In the genomic region with DNA sequence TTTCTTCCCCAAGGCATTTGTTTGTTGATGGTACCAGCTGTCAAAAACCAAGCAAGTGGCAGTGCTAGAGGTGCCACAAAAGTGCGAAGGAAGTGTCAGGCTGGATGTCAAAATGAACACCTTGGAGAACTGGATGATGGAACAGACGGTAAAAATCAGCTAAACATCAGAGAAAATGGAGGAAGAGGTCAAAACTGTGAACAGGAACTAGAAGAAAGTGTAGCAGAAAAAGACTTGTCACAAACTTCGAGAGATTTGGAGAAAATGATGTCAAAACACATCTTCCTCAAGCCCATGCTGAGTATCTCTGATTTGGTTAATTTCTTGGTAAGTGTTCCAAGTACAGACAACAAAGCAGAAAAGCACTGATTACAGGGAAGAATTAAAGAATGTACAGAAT, we compare ENCODE assay signal across 13 cellular contexts. TPM values are rescaled to one million over a fixed set of nuclear protein-coding genes. Genes with fewer than 3 reads are reported as not detected.
DNase-seq lines count a peak whose midpoint lies in the region; ATAC-seq and TF ChIP-seq lines count a peak whose summit lies in the region.
"Had no signal": no experiment of that assay in that cellular context is flagged by ENCODE, and none has a peak within 500 bp of the region (broad histone marks: within the 10 kb centered on the region; RNA-seq: fewer than 3 reads in every experiment).

No MANE protein-coding gene starts in this region.

- in situ Hi-C loops in ACHN (cut with HindIII; ENCODE audit: low pct_ligation_motif_present, low pct_unique_long_range_greater_than_20kb, low sequenced_read_pairs): loop anchor here (25.0 kb wide), 1 partner anchor 94 kb away; no protein-coding TSS in a partner anchor

- ATAC-seq in HG03439 (IDR thresholded peaks at IDR 0.05; ENCODE audit: unreplicated experiment): peak; percentile 3
- no peak for ATAC-seq in body of pancreas
- ATAC-seq in stimulated activated effector memory CD8-positive, alpha-beta T cell treated with anti-CD3 and anti-CD28 coated beads, Interleukin-12 subunit alpha, Interleukin-12 subunit beta, amount 100 ng/mL, for 72 hours: no peak
- ATAC-seq in stimulated activated naive CD8-positive, alpha-beta T cell treated with anti-CD3 and anti-CD28 coated beads, Interleukin-15, amount 100 ng/mL, for 72 hours: no peak
- ATAC-seq: Right ventricle myocardium inferior had no signal

- H3K36me3 Mint-ChIP-seq in stimulated activated effector memory CD8-positive, alpha-beta T cell treated with anti-CD3 and anti-CD28 coated beads, Interleukin-12 subunit alpha, Interleukin-12 subunit beta, amount 100 ng/mL, for 72 hours: no peaks in the 10 kb centered on the region
- H3K36me3 Mint-ChIP-seq: type B pancreatic cell had no signal

- H3K4me1 Mint-ChIP-seq in stimulated activated effector memory CD8-positive, alpha-beta T cell treated with anti-CD3 and anti-CD28 coated beads, Interleukin-12 subunit alpha, Interleukin-12 subunit beta, amount 100 ng/mL, for 72 hours: peaks cover 20% of the 10 kb centered on the region
- peaks cover 24% of the 10 kb centered on the region for H3K4me1 Mint-ChIP-seq in stimulated activated naive CD8-positive, alpha-beta T cell treated with anti-CD3 and anti-CD28 coated beads, Interleukin-15, amount 100 ng/mL, for 72 hours

- H3K27ac Mint-ChIP-seq in stimulated activated effector memory CD8-positive, alpha-beta T cell treated with anti-CD3 and anti-CD28 coated beads, Interleukin-12 subunit alpha, Interleukin-12 subunit beta, amount 100 ng/mL, for 72 hours: peak overlapping the region; percentile 8
- no peak overlapping the region for H3K27ac Mint-ChIP-seq in stimulated activated naive CD8-positive, alpha-beta T cell treated with anti-CD3 and anti-CD28 coated beads, Interleukin-15, amount 100 ng/mL, for 72 hours
- H3K27ac Mint-ChIP-seq: type B pancreatic cell had no signal

- no peaks in the 10 kb centered on the region for H3K27me3 ChIP-seq in body of pancreas
- H3K27me3 ChIP-seq: breast epithelium, right lobe of liver had no signal

- no peak for TF ChIP-seq CTCF in body of pancreas (IDR thresholded peaks at IDR 0.05)

- H3K4me1 ChIP-seq in body of pancreas: peaks cover 36% of the 10 kb centered on the region

- 56 to 57% methylated on average over 3 of the region's 3 CpGs for WGBS in body of pancreas, 2 donors

- peak; percentile 59 for DNase-seq in NCI-H2107 treated with DMSO at 0.1 percent for 48 hours (lab: John Stamatoyannopoulos, UW; ENCODE audit: unreplicated experiment)
- no peak for DNase-seq in NCI-H2107 (lab: John Stamatoyannopoulos, UW)
- DNase-seq in body of pancreas: no peak
- no peak for DNase-seq in stimulated activated effector memory CD8-positive, alpha-beta T cell treated with anti-CD3 and anti-CD28 coated beads, Interleukin-12 subunit alpha, Interleukin-12 subunit beta, amount 100 ng/mL, for 72 hours (ENCODE audit: low spot score in 2 of 2)
- DNase-seq in Ammon's horn (ENCODE audit: low spot score): no peak
- no peak for DNase-seq in stimulated activated naive CD8-positive, alpha-beta T cell treated with anti-CD3 and anti-CD28 coated beads, Interleukin-15, amount 100 ng/mL, for 72 hours
- DNase-seq in ACHN: no peak
- DNase-seq: effector memory CD4-positive, alpha-beta T cell; right lobe of liver had no signal

- H3K4me3 Mint-ChIP-seq in stimulated activated effector memory CD8-positive, alpha-beta T cell treated with anti-CD3 and anti-CD28 coated beads, Interleukin-12 subunit alpha, Interleukin-12 subunit beta, amount 100 ng/mL, for 72 hours: no peak overlapping the region
- no peak overlapping the region for H3K4me3 Mint-ChIP-seq in stimulated activated naive CD8-positive, alpha-beta T cell treated with anti-CD3 and anti-CD28 coated beads, Interleukin-15, amount 100 ng/mL, for 72 hours
- H3K4me3 Mint-ChIP-seq: type B pancreatic cell had no signal

- H3K4me3 ChIP-seq in body of pancreas: no peak overlapping the region
- H3K4me3 ChIP-seq: right lobe of liver had no signal

- H3K27me3 Mint-ChIP-seq in stimulated activated naive CD8-positive, alpha-beta T cell treated with anti-CD3 and anti-CD28 coated beads, Interleukin-15, amount 100 ng/mL, for 72 hours: no peaks in the 10 kb centered on the region
- H3K27me3 Mint-ChIP-seq: type B pancreatic cell had no signal

- H3K27ac ChIP-seq in body of pancreas: peak overlapping the region; percentile 61 to 75 (median 70)
- H3K27ac ChIP-seq: breast epithelium had no signal

- intact Hi-C loops in body of pancreas (cut with DNase I): no loop called here

- H3K36me3 ChIP-seq in body of pancreas (replicated peaks in 1 of 2; ENCODE audit: insufficient read depth in 1 of 2, low read depth in 2 of 2): no peaks in the 10 kb centered on the region
- H3K36me3 ChIP-seq: breast epithelium, right lobe of liver had no signal

- no peaks in the 10 kb centered on the region for H3K9me3 Mint-ChIP-seq in stimulated activated effector memory CD8-positive, alpha-beta T cell treated with anti-CD3 and anti-CD28 coated beads, Interleukin-12 subunit alpha, Interleukin-12 subunit beta, amount 100 ng/mL, for 72 hours
- H3K9me3 Mint-ChIP-seq in stimulated activated naive CD8-positive, alpha-beta T cell treated with anti-CD3 and anti-CD28 coated beads, Interleukin-15, amount 100 ng/mL, for 72 hours: no peaks in the 10 kb centered on the region
- H3K9me3 Mint-ChIP-seq: type B pancreatic cell had no signal

- H3K9me3 ChIP-seq in body of pancreas: no peaks in the 10 kb centered on the region
- H3K9me3 ChIP-seq: breast epithelium, right lobe of liver had no signal

- no peak for TF ChIP-seq POLR2A in body of pancreas (IDR thresholded peaks at IDR 0.05)

RNA-seq across cellular contexts. Expression of gene CEP68, which starts 25.3 kb away (rescaled TPM):
- total RNA-seq in body of pancreas: 10 to 100 TPM in 1 of 2 donors, 1 to 10 TPM in 1; 6.9 to 20.0 TPM

RNA-seq across cellular contexts. Expression of gene SLC1A4, which starts 41.7 kb away (rescaled TPM):
- 10 to 100 TPM; 14.5 to 25.4 TPM for total RNA-seq in body of pancreas
